ENCODE assay signal across 19 cellular contexts in the genomic region with DNA sequence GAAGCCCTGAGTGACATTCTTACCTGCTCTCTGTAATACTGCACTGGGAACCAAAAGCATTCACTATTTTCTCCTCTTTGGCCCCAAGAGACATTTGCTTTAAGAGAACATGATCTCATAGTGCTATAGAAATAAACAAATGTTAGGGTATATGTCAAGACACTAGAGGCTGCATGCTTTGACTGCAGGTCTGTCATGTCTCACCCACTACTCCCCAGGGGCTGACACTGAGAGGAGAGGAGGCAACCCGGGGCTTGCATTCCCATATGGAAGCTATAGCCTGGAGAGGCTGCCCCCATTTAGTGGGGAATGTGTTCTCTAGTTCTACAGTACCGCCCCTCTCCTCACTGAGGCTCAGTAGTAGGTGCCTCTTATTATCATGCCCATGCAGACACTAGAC.
"Had no signal": no experiment of that assay in that cellular context is flagged by ENCODE, and none has a peak within 500 bp of the region (broad histone marks: within the 10 kb centered on the region; RNA-seq: fewer than 3 reads in every experiment).

No MANE protein-coding gene starts in this region.

- H3K4me3 ChIP-seq: dorsolateral prefrontal cortex, mucosa of descending colon, sigmoid colon, skin epidermis, stomach, thoracic aorta, transverse colon had no signal

- H3K9me3 ChIP-seq: mucosa of descending colon, sigmoid colon, stomach, thoracic aorta, transverse colon had no signal

- H3K36me3 ChIP-seq: sigmoid colon, stomach, thoracic aorta, transverse colon had no signal

- H3K36me3 Mint-ChIP-seq: naive thymus-derived CD8-positive, alpha-beta T cell had no signal

- H3K9me3 Mint-ChIP-seq: naive thymus-derived CD8-positive, alpha-beta T cell; neural crest cell had no signal

- ATAC-seq: esophagus mucosa; naive thymus-derived CD8-positive, alpha-beta T cell had no signal

- FAIRE-seq: endometrium, frontal cortex had no signal

- DNase-seq: cortex of kidney; dorsolateral prefrontal cortex; effector memory CD4-positive, alpha-beta T cell; islet precursor cell; mammary epithelial cell; mucosa of descending colon; naive thymus-derived CD8-positive, alpha-beta T cell; posterior cingulate gyrus; sigmoid colon; stimulated activated naive CD4-positive, alpha-beta T cell; stomach; substantia nigra; transverse colon had no signal

- H3K4me3 Mint-ChIP-seq: naive thymus-derived CD8-positive, alpha-beta T cell; neural crest cell had no signal

- H3K27me3 ChIP-seq: dorsolateral prefrontal cortex, sigmoid colon, stomach, transverse colon had no signal
